Comparison of ENCODE assay signal across 1 cellular context in genomic region chr2:171922230-171923022, GRCh38.
TF ChIP-seq lines count a peak whose summit lies in the region.

Gene HAT1 (plus strand): TSS chr2:171922461. CDS start chr2:171922501, 40 bp downstream.

TF ChIP-seq in SK-N-SH, 30 proteins besides CTCF, POLR2A, EP300 and RAD21 (continued from another document):
- TF ChIP-seq MAX (IDR thresholded peaks at IDR 0.05; ENCODE audit: low read depth), result peak; percentile 34; the same call in 1 of the 2 replicates
- peak; percentile 82 for TF ChIP-seq MXI1 (IDR thresholded peaks at IDR 0.05; ENCODE audit: low read depth, low read length)
- TF ChIP-seq, protein P1, sequence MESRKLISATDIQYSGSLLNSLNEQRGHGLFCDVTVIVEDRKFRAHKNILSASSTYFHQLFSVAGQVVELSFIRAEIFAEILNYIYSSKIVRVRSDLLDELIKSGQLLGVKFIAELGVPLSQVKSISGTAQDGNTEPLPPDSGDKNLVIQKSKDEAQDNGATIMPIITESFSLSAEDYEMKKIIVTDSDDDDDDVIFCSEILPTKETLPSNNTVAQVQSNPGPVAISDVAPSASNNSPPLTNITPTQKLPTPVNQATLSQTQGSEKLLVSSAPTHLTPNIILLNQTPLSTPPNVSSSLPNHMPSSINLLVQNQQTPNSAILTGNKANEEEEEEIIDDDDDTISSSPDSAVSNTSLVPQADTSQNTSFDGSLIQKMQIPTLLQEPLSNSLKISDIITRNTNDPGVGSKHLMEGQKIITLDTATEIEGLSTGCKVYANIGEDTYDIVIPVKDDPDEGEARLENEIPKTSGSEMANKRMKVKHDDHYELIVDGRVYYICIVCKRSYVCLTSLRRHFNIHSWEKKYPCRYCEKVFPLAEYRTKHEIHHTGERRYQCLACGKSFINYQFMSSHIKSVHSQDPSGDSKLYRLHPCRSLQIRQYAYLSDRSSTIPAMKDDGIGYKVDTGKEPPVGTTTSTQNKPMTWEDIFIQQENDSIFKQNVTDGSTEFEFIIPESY (IDR thresholded peaks at IDR 0.05; ENCODE audit: borderline replicate concordance, low read depth), result no peak
- TF ChIP-seq RCOR1 (IDR thresholded peaks at IDR 0.05; ENCODE audit: low read length), result peak; percentile 43; the same call in 1 of the 2 replicates
- TF ChIP-seq NRF1 (IDR thresholded peaks at IDR 0.05; ENCODE audit: low read depth, low read length), result peak; percentile 66
- no peak for TF ChIP-seq JUND (IDR thresholded peaks at IDR 0.05)
- no peak for TF ChIP-seq FOXJ3 (CRISPR knock-in tag; IDR thresholded peaks at IDR 0.05)
- TF ChIP-seq SMC3 (IDR thresholded peaks at IDR 0.05; ENCODE audit: low read depth, low read length), result no peak
- TF ChIP-seq TEAD4 (IDR thresholded peaks at IDR 0.05; ENCODE audit: borderline replicate concordance, insufficient read depth), result no peak
